ENCODE assay signal across 1 cellular context in genomic region chr5:136067422-136067821, GRCh38.
TF ChIP-seq lines count a peak whose summit lies in the region.

No MANE protein-coding gene starts in this region.

TF ChIP-seq in HepG2, 621 proteins besides CTCF, POLR2A, EP300 and RAD21 (continued from another document and continues in another):
- TF ChIP-seq ZNF629 (CRISPR knock-in tag; conservative IDR thresholded peaks at IDR 0.05) (peak; percentile 62; the same call in 1 of the 2 replicates), ATF3 (CRISPR knock-in tag; IDR thresholded peaks at IDR 0.05) (no peak), ZBTB40 (IDR thresholded peaks at IDR 0.05) (no peak), ZBTB40 (CRISPR knock-in tag; IDR thresholded peaks at IDR 0.05) (no peak), ZNF562 (CRISPR knock-in tag; IDR thresholded peaks at IDR 0.05; ENCODE audit: borderline replicate concordance) (no peak), SATB2 (CRISPR knock-in tag; IDR thresholded peaks at IDR 0.05) (no peak), SNAI1 (CRISPR knock-in tag; IDR thresholded peaks at IDR 0.05; ENCODE audit: borderline replicate concordance) (no peak), ZNF713 (CRISPR knock-in tag; IDR thresholded peaks at IDR 0.05) (no peak), THAP11 (CRISPR knock-in tag; IDR thresholded peaks at IDR 0.05) (no peak), ZBTB43 (CRISPR knock-in tag; conservative IDR thresholded peaks at IDR 0.05) (no peak), BRF2 (CRISPR knock-in tag; IDR thresholded peaks at IDR 0.05) (no peak), RBM39 (IDR thresholded peaks at IDR 0.05; ENCODE audit: low read depth, low read length, poor library complexity, severe bottlenecking) (no peak), TGIF2 (CRISPR knock-in tag; IDR thresholded peaks at IDR 0.05) (no peak), THAP8 (CRISPR knock-in tag; IDR thresholded peaks at IDR 0.05; ENCODE audit: borderline replicate concordance) (no peak), SKIL (CRISPR knock-in tag; IDR thresholded peaks at IDR 0.05; ENCODE audit: borderline replicate concordance) (no peak), YEATS2 (CRISPR knock-in tag; IDR thresholded peaks at IDR 0.05; ENCODE audit: borderline replicate concordance) (peak; percentile 5; the same call in 1 of the 2 replicates), KDM6A (CRISPR knock-in tag; IDR thresholded peaks at IDR 0.05; ENCODE audit: low read depth) (no peak), MEIS1 (CRISPR knock-in tag; IDR thresholded peaks at IDR 0.05; ENCODE audit: borderline replicate concordance) (no peak), NFAT5 (CRISPR knock-in tag; IDR thresholded peaks at IDR 0.05) (no peak), FOXA3 (CRISPR knock-in tag; IDR thresholded peaks at IDR 0.05) (peak; percentile 34; the same call in 1 of the 2 replicates), ZNF510 (CRISPR knock-in tag; IDR thresholded peaks at IDR 0.05; ENCODE audit: low read depth) (no peak), SRSF9 (IDR thresholded peaks at IDR 0.05; ENCODE audit: borderline replicate concordance, insufficient read depth, low read depth, low read length, poor library complexity, severe bottlenecking) (no peak), MZF1 (CRISPR knock-in tag; IDR thresholded peaks at IDR 0.05; ENCODE audit: borderline replicate concordance) (no peak), ZSCAN29 (CRISPR knock-in tag; conservative IDR thresholded peaks at IDR 0.05) (0 out of 2 replicates have a peak, but pooled peaks have one; percentile 36), NCOR1 (IDR thresholded peaks at IDR 0.05; ENCODE audit: borderline replicate concordance, low read length) (peak; percentile 57; the same call in 1 of the 2 replicates), ELF1 (CRISPR knock-in tag; IDR thresholded peaks at IDR 0.05) (no peak), ZNF605 (CRISPR knock-in tag; IDR thresholded peaks at IDR 0.05) (no peak), ZNF264 (CRISPR knock-in tag; IDR thresholded peaks at IDR 0.05) (no peak), U2AF2 (IDR thresholded peaks at IDR 0.05; ENCODE audit: low read depth, low read length) (no peak), SMAD1 (CRISPR knock-in tag; IDR thresholded peaks at IDR 0.05; ENCODE audit: borderline replicate concordance, low read depth) (no peak), MXD3 (CRISPR knock-in tag; IDR thresholded peaks at IDR 0.05) (no peak), NFE2L1 (CRISPR knock-in tag; IDR thresholded peaks at IDR 0.05; ENCODE audit: borderline replicate concordance) (no peak), GMEB1 (CRISPR knock-in tag; IDR thresholded peaks at IDR 0.05; ENCODE audit: borderline replicate concordance) (no peak)
